ENCODE assay signal across 8 cellular contexts in genomic region chr1:27538305-27538676, GRCh38. TPM values are rescaled to one million over a fixed set of nuclear protein-coding genes. Genes with fewer than 3 reads are reported as not detected.
A peak's percentile ranks its signal among the peaks of the same experiment; 100 is the strongest.
DNase-seq lines count a peak whose midpoint lies in the region; ATAC-seq, FAIRE-seq and TF ChIP-seq lines count a peak whose summit lies in the region.
"Not testable (repeated sequence)": the region's sequence is repeated elsewhere in the genome, so short reads cannot be mapped to it uniquely, and the experiment has no call there.

No MANE protein-coding gene starts in this region.

- not testable (repeated sequence) for H3K27me3 ChIP-seq in HUES64 (ENCODE audit: insufficient read depth, low read length); WERI-Rb-1 (ENCODE audit: insufficient read depth, low read depth, severe bottlenecking); gastroesophageal sphincter; keratinocyte (ENCODE audit: control insufficient read depth, extremely low read depth, insufficient read depth, low read length); psoas muscle (ENCODE audit: insufficient read depth in 3 of 3, low read length in 2 of 3); suprapubic skin

- H3K4me2 ChIP-seq in A549 (peak overlapping the region; percentile 65), keratinocyte (ENCODE audit: control insufficient read depth, extremely low read depth, insufficient read depth, low read depth, low read length) (peak overlapping the region; percentile 24)

- not testable (repeated sequence) for H3K27me3 Mint-ChIP-seq in chondrocyte (ENCODE audit: low read depth)

- TF ChIP-seq CTCF in A549 (IDR thresholded peaks at IDR 0.05); WERI-Rb-1 (IDR thresholded peaks at IDR 0.05; ENCODE audit: low read depth, low read length); chondrocyte (IDR thresholded peaks at IDR 0.05); gastroesophageal sphincter (IDR thresholded peaks at IDR 0.05); keratinocyte (optimal IDR thresholded peaks at IDR 0.05 in 1 of 3, IDR thresholded peaks at IDR 0.05 in 1 of 3, conservative IDR thresholded peaks at IDR 0.05 in 1 of 3; ENCODE audit: extremely low read depth in 1 of 3, insufficient read depth in 2 of 3, low read length in 3 of 3); psoas muscle (IDR thresholded peaks at IDR 0.05); suprapubic skin (IDR thresholded peaks at IDR 0.05): not testable (repeated sequence)

- H3K36me3 ChIP-seq in HUES64 (ENCODE audit: insufficient read depth, low read length) (peaks cover 10% of the 10 kb centered on the region; the same call in 1 of the 2 replicates), WERI-Rb-1 (peaks cover 25% of the 10 kb centered on the region), gastroesophageal sphincter (peaks cover 0 to 24% of the 10 kb centered on the region in 2 donors), psoas muscle (ENCODE audit: insufficient read depth in 1 of 2, low read depth in 1 of 2) (peaks cover 0 to 25% of the 10 kb centered on the region in 2 donors)
- H3K36me3 ChIP-seq in keratinocyte (ENCODE audit: control insufficient read depth in 2 of 2, extremely low read depth in 1 of 2, insufficient read depth in 2 of 2, low read length in 2 of 2); suprapubic skin: not testable (repeated sequence)

- TF ChIP-seq POLR2A in A549 (IDR thresholded peaks at IDR 0.05; ENCODE audit: low read length); gastroesophageal sphincter (IDR thresholded peaks at IDR 0.05); suprapubic skin (IDR thresholded peaks at IDR 0.05): not testable (repeated sequence)

- not testable (repeated sequence) for H2AFZ ChIP-seq in keratinocyte (ENCODE audit: control insufficient read depth, low read length)

- H3K27ac ChIP-seq in A549 (peak overlapping the region; percentile 96 to 99), HUES64 (ENCODE audit: low read depth, low read length) (peak overlapping the region; percentile 28; the same call in 1 of the 2 replicates), WERI-Rb-1 (peak overlapping the region; percentile 90), gastroesophageal sphincter (peak overlapping the region; percentile 30 to 93 (median 85)), keratinocyte (ENCODE audit: control insufficient read depth, insufficient read depth, low read length) (peak overlapping the region; percentile 62), psoas muscle (peak overlapping the region; percentile 95), suprapubic skin (peak overlapping the region; percentile 51)

- not testable (repeated sequence) for H3K9me3 Mint-ChIP-seq in chondrocyte (ENCODE audit: low read depth)

- POLR2A ChIA-PET in A549 (lab: Yijun Ruan, JAX): not testable (repeated sequence)

- H3K4me3 Mint-ChIP-seq in chondrocyte (ENCODE audit: unreplicated experiment): not testable (repeated sequence)

- H3K9me3 ChIP-seq in A549; HUES64 (ENCODE audit: insufficient read depth, low read depth, low read length); WERI-Rb-1 (ENCODE audit: severe bottlenecking); gastroesophageal sphincter; keratinocyte (ENCODE audit: control insufficient read depth, low read depth, low read length); psoas muscle; suprapubic skin: not testable (repeated sequence)

- H3K4me1 ChIP-seq in A549 (peaks cover 76% of the 10 kb centered on the region), HUES64 (ENCODE audit: insufficient read depth, low read length) (peaks cover 55% of the 10 kb centered on the region), gastroesophageal sphincter (peaks cover 10 to 97% (median 56%) of the 10 kb centered on the region in 3 donors), keratinocyte (ENCODE audit: control insufficient read depth, extremely low read depth, insufficient read depth, low read length) (peaks cover 80% of the 10 kb centered on the region), psoas muscle (peaks cover 73% of the 10 kb centered on the region), suprapubic skin (peaks cover 82% of the 10 kb centered on the region)

- DNase-seq in A549 (ENCODE audit: low read depth in 1 of 2, low spot score in 1 of 2); WERI-Rb-1; chondrocyte (ENCODE audit: low spot score); keratinocyte (ENCODE audit: low read depth, low spot score); psoas muscle; suprapubic skin (ENCODE audit: low spot score in 2 of 2): not testable (repeated sequence)

- peaks cover 24% of the 10 kb centered on the region for H3K36me3 Mint-ChIP-seq in chondrocyte (ENCODE audit: low read depth)

- intact Hi-C loops in psoas muscle (cut with DNase I): not testable (repeated sequence)

- WGBS in A549 (ENCODE audit: missing lambda C conversion rate): 71% methylated on average over 4 of the region's 4 CpGs
- WGBS in HUES64: 91% methylated on average over 4 of the region's 4 CpGs
- 76 to 86% methylated on average over 2 to 3 of the region's 4 CpGs for WGBS in gastroesophageal sphincter (ENCODE audit: low coverage in 1 of 2), 2 donors
- 93 to 96% (median 96%) methylated on average over 4 of the region's 4 CpGs for WGBS in psoas muscle, 3 donors
- 90% methylated on average over 4 of the region's 4 CpGs for WGBS in suprapubic skin

- not testable (repeated sequence) for H3K4me3 ChIP-seq in A549; HUES64 (ENCODE audit: low read length); WERI-Rb-1 (ENCODE audit: low read depth, low read length); gastroesophageal sphincter; keratinocyte (ENCODE audit: control insufficient read depth in 2 of 3, extremely low read depth in 1 of 3, insufficient read depth in 2 of 3, low read depth in 1 of 3, low read length in 3 of 3); psoas muscle; suprapubic skin

- H3K27ac Mint-ChIP-seq in chondrocyte (ENCODE audit: unreplicated experiment): peak overlapping the region; percentile 99

- not testable (repeated sequence) for H3K9me1 ChIP-seq in keratinocyte (ENCODE audit: control insufficient read depth, extremely low read depth, insufficient read depth, low read length)

- not testable (repeated sequence) for TF ChIP-seq EP300 in A549 (IDR thresholded peaks at IDR 0.05); gastroesophageal sphincter (IDR thresholded peaks at IDR 0.05); suprapubic skin (IDR thresholded peaks at IDR 0.05)

- CTCF ChIA-PET in A549 (lab: Yijun Ruan, JAX): interaction anchor here (1.0 to 2.5 kb wide), 3 partner anchors 14 to 30 kb away, joined by 3 to 8 read pairs (median 5); no protein-coding TSS in a partner anchor

- H3K4me1 Mint-ChIP-seq in chondrocyte (ENCODE audit: low read depth): peaks cover 75% of the 10 kb centered on the region

- H3K79me2 ChIP-seq in keratinocyte (ENCODE audit: control insufficient read depth, insufficient read depth, low read length): not testable (repeated sequence)

- dilution Hi-C loops in keratinocyte (cut with MboI; ENCODE audit: extremely low pct_ligation_motif_present, low sequenced_read_pairs): not testable (repeated sequence)

- H3K9ac ChIP-seq in HUES64 (ENCODE audit: low read depth, low read length); keratinocyte (ENCODE audit: control insufficient read depth, extremely low read depth, insufficient read depth, low read length): not testable (repeated sequence)

- FAIRE-seq in A549 (lab: Jason Lieb, UNC); keratinocyte (lab: Jason Lieb, UNC): not testable (repeated sequence)

- H4K20me1 ChIP-seq in keratinocyte (ENCODE audit: control insufficient read depth, extremely low read depth, insufficient read depth, low read length): not testable (repeated sequence)

- TF ChIP-seq RAD21 in A549 (conservative IDR thresholded peaks at IDR 0.05 in 1 of 2, IDR thresholded peaks at IDR 0.05 in 1 of 2): not testable (repeated sequence)

- ATAC-seq in A549, gastroesophageal sphincter, psoas muscle: not testable (repeated sequence)

RNA-seq across cellular contexts. Expression of gene WASF2, which starts 48.3 kb away (rescaled TPM):
- polyA plus RNA-seq in A549 (2011; rRNA removed) (40.8 and 44.9 TPM in 2 replicates), A549 (2017; fragmentation: RNase III; extraction: RNeasy Plus Mini Kit Qiagen cat#74134 plus additional on column Dnase treatment) (22.7 to 23.4 TPM (median 23.4 TPM) in 3 replicates), keratinocyte (31.3 to 53.8 TPM (median 42.9 TPM) in 3 replicates), psoas muscle (10 to 100 TPM in 2 of 3 donors, 1 to 10 TPM in 1; 7.9 to 14.2 (median 11.3) TPM)
- 18.5 and 24.6 TPM in 2 replicates for polyA plus RNA-seq in A549 (2012; cell fraction: cytosol; rRNA removed)
- polyA plus RNA-seq in A549 (2012; cell fraction: nucleus; rRNA removed): 21.8 and 24.8 TPM in 2 replicates
- polyA minus RNA-seq in A549 (2011; rRNA and poly(A)+ RNA removed): 38.8 and 41.7 TPM in 2 replicates
- 39.8 TPM for polyA plus RNA-seq in HUES64 (2013, experiment 1 of 2)
- polyA plus RNA-seq in HUES64 (2013, experiment 2 of 2): 49.3 TPM
- total RNA-seq in chondrocyte (114 to 136 TPM (median 128 TPM) in 3 replicates), gastroesophageal sphincter (100 to 1,000 TPM in 1 of 4 donors, 10 to 100 TPM in 3; 74.7 to 107 (median 79.8) TPM), psoas muscle (10 to 100 TPM; 29.4 to 40.6 (median 35.9) TPM), suprapubic skin (10 to 100 TPM; 69.0 to 96.0 (median 90.4) TPM)
- polyA plus RNA-seq in keratinocyte (2011; ENCODE audit: low read depth): 43.3 TPM
- polyA plus RNA-seq in keratinocyte (2011; cell fraction: cytosol; rRNA removed): 52.9 and 67.2 TPM in 2 replicates
- 50.6 and 59.2 TPM in 2 replicates for polyA plus RNA-seq in keratinocyte (2011; cell fraction: nucleus; rRNA removed)
- polyA plus RNA-seq in keratinocyte (2012; ENCODE audit: low replicate concordance): 49.9 and 65.8 TPM in 2 replicates
- 53.1 to 145 TPM (median 57.9 TPM) in 3 replicates for polyA minus RNA-seq in keratinocyte
- polyA minus RNA-seq in keratinocyte (2011; cell fraction: cytosol; rRNA and poly(A)+ RNA removed): 49.5 TPM
- polyA minus RNA-seq in keratinocyte (2011; cell fraction: nucleus; rRNA and poly(A)+ RNA removed): 25.2 and 42.4 TPM in 2 replicates

Comparison
In these comparisons a context has a peak if more than half of its experiments do, and no peak if none do; other contexts are left out.
1. H3K27ac ChIP-seq: peak in every context shown above with its lines; median percentile 98 in A549; 95 in psoas muscle; 90 in WERI-Rb-1; 85 in gastroesophageal sphincter; 62 in keratinocyte; 51 in suprapubic skin; 28 in HUES64.